In the genomic region with DNA sequence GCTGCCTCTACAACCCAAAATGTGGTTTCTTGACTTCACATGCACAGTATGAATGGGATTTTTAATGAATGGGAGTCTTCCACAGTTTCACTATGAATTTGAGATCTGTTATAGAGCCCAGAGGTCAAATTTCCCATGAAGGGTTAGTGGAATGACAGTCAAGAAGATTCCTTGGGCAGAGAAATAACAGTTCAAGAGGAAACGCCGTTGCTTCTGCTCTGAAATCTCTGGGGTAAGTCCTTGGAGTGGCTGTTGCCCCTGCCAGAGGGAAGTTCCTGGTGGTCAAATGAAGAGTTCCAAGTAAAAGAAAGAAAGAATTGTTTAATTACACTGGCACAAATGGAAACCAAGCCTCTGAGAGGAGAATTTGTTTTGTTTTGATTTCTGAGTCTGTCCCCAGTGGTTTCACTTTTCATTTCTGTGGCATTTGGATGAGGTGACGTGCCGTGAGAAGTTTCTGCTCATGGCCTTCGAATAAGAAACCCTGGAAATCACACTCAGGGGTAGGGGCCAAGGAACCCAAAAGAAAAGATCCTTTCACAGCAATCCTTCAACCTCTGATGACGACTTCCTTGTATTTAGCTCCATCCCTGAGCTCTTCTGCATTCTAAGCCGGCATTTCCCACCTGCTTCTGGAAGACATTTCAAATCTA, we compare ENCODE assay signal across 8 cellular contexts.
A peak's percentile ranks its signal among the peaks of the same experiment; 100 is the strongest.
DNase-seq lines count a peak whose midpoint lies in the region; ATAC-seq, FAIRE-seq and TF ChIP-seq lines count a peak whose summit lies in the region.

No MANE protein-coding gene starts in this region.

- H3K27ac ChIP-seq in liver (ENCODE audit: low read depth in 1 of 2, low read length in 2 of 2), result peak overlapping the region; percentile 45 to 72

- no peaks in the 10 kb centered on the region for H3K9me3 ChIP-seq in liver (ENCODE audit: control insufficient read depth in 4 of 4, low read length in 3 of 4)

- no peaks in the 10 kb centered on the region for H3K4me1 Mint-ChIP-seq in nephron progenitor cell

- no peak overlapping the region for H3K4me3 Mint-ChIP-seq in nephron progenitor cell

- TF ChIP-seq POLR2A in GM12892 (IDR thresholded peaks at IDR 0.05; ENCODE audit: low read depth, low read length), result no peak

- intact Hi-C loops in posterior cingulate gyrus (cut with DNase I), result no loop called here

- TF ChIP-seq RAD21 in liver (IDR thresholded peaks at IDR 0.05), result no peak

- H3K4me3 ChIP-seq in liver (ENCODE audit: low read depth in 1 of 3, low read length in 3 of 3) (peak overlapping the region; percentile 48 to 66 (median 56)), foreskin fibroblast (ENCODE audit: low read depth in 1 of 2, low read length in 2 of 2) (no peak overlapping the region)

- 28% methylated on average over 7 of the region's 7 CpGs for WGBS in liver

- no peaks in the 10 kb centered on the region for H3K36me3 Mint-ChIP-seq in nephron progenitor cell (ENCODE audit: low read depth)

- no peaks in the 10 kb centered on the region for H3K36me3 ChIP-seq in liver (ENCODE audit: control insufficient read depth in 4 of 4, insufficient read depth in 3 of 4, low read depth in 1 of 4, low read length in 3 of 4)

- peaks cover 3 to 16% (median 12%) of the 10 kb centered on the region in 4 donors for H3K4me1 ChIP-seq in liver (ENCODE audit: control insufficient read depth in 4 of 4, insufficient read depth in 4 of 4, low read length in 3 of 4)

- H3K9me3 Mint-ChIP-seq in nephron progenitor cell, result no peaks in the 10 kb centered on the region

- ATAC-seq in GM21619 (IDR thresholded peaks at IDR 0.05; ENCODE audit: unreplicated experiment), result peak; percentile 82

- TF ChIP-seq CTCF in liver (IDR thresholded peaks at IDR 0.05; ENCODE audit: low read depth, low read length, missing input control) (no peak), nephron progenitor cell (IDR thresholded peaks at IDR 0.05) (no peak), foreskin fibroblast (IDR thresholded peaks at IDR 0.05; ENCODE audit: low read depth, low read length) (no peak)

- no peaks in the 10 kb centered on the region for H3K27me3 ChIP-seq in liver (ENCODE audit: control insufficient read depth in 4 of 4, insufficient read depth in 4 of 4, low read length in 3 of 4)

- peaks cover 4% of the 10 kb centered on the region for H3K27me3 Mint-ChIP-seq in nephron progenitor cell (ENCODE audit: low read depth, poor library complexity)

- H3K9ac ChIP-seq in liver (ENCODE audit: low read depth in 1 of 2, low read length in 2 of 2), result peak overlapping the region; percentile 25 to 69

- DNase-seq in GM12892 (ENCODE audit: insufficient read length), result no peak
- peak; percentile 66 for DNase-seq in OCI-M1 (lab: John Stamatoyannopoulos, UW)
- no peak for DNase-seq in posterior cingulate gyrus
- no peak for DNase-seq in nephron progenitor cell
- DNase-seq in foreskin fibroblast, result no peak
- no peak for DNase-seq in kidney tubule cell (ENCODE audit: low spot score)

- FAIRE-seq in GM12892 (lab: Jason Lieb, UNC), result peak; percentile 85

- no peak overlapping the region for H3K27ac Mint-ChIP-seq in nephron progenitor cell

TF ChIP-seq in liver, 16 proteins besides CTCF, POLR2A, EP300 and RAD21:
- TF ChIP-seq FOXA1 (IDR thresholded peaks at IDR 0.05) (no peak), YY1 (IDR thresholded peaks at IDR 0.05) (peak; percentile 26), HNF4A (conservative IDR thresholded peaks at IDR 0.05) (no peak), HNF4G (IDR thresholded peaks at IDR 0.05) (no peak), FOXA2 (IDR thresholded peaks at IDR 0.05) (no peak), JUND (IDR thresholded peaks at IDR 0.05) (no peak)
- TF ChIP-seq, protein P1, sequence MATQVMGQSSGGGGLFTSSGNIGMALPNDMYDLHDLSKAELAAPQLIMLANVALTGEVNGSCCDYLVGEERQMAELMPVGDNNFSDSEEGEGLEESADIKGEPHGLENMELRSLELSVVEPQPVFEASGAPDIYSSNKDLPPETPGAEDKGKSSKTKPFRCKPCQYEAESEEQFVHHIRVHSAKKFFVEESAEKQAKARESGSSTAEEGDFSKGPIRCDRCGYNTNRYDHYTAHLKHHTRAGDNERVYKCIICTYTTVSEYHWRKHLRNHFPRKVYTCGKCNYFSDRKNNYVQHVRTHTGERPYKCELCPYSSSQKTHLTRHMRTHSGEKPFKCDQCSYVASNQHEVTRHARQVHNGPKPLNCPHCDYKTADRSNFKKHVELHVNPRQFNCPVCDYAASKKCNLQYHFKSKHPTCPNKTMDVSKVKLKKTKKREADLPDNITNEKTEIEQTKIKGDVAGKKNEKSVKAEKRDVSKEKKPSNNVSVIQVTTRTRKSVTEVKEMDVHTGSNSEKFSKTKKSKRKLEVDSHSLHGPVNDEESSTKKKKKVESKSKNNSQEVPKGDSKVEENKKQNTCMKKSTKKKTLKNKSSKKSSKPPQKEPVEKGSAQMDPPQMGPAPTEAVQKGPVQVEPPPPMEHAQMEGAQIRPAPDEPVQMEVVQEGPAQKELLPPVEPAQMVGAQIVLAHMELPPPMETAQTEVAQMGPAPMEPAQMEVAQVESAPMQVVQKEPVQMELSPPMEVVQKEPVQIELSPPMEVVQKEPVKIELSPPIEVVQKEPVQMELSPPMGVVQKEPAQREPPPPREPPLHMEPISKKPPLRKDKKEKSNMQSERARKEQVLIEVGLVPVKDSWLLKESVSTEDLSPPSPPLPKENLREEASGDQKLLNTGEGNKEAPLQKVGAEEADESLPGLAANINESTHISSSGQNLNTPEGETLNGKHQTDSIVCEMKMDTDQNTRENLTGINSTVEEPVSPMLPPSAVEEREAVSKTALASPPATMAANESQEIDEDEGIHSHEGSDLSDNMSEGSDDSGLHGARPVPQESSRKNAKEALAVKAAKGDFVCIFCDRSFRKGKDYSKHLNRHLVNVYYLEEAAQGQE (IDR thresholded peaks at IDR 0.05), result peak; percentile 32
TF ChIP-seq in liver: peak in this region for 2.

Comparison
In these comparisons a context has a peak if more than half of its experiments do, and no peak if none do; other contexts are left out.
1. H3K4me3 ChIP-seq: peak in liver (3 of 3); none in foreskin fibroblast (0 of 2).